In genomic region chrX:39309018-39309620, GRCh38 we compare ENCODE assay signal across 9 cellular contexts.
DNase-seq lines count a peak whose midpoint lies in the region; ATAC-seq and TF ChIP-seq lines count a peak whose summit lies in the region.
"Had no signal": no experiment of that assay in that cellular context is flagged by ENCODE, and none has a peak within 500 bp of the region (broad histone marks: within the 10 kb centered on the region; RNA-seq: fewer than 3 reads in every experiment).

No MANE protein-coding gene starts in this region.

- H3K4me1 ChIP-seq in endodermal cell (ENCODE audit: control insufficient read depth, insufficient read depth, low read length) = no peaks in the 10 kb centered on the region
- H3K4me1 ChIP-seq: A549 had no signal

- peaks cover 7% of the 10 kb centered on the region for H3K9me3 ChIP-seq in endodermal cell (ENCODE audit: control insufficient read depth, low read length)
- H3K9me3 ChIP-seq: A549 had no signal

- TF ChIP-seq CTCF in endodermal cell (conservative IDR thresholded peaks at IDR 0.05) = no peak

- H3K36me3 Mint-ChIP-seq in stimulated activated naive CD8-positive, alpha-beta T cell treated with anti-CD3 and anti-CD28 coated beads, Interleukin-15, Interleukin-2, amounts not matched to agents 100 ng/mL and 50 ng/mL, for 24 hours (ENCODE audit: low read depth) = peaks cover 91% of the 10 kb centered on the region
- H3K36me3 Mint-ChIP-seq in endodermal cell (ENCODE audit: low read depth) = no peaks in the 10 kb centered on the region

- H3K27me3 ChIP-seq in endodermal cell (ENCODE audit: control insufficient read depth, insufficient read depth, low read length, poor library complexity, severe bottlenecking) = no peaks in the 10 kb centered on the region

- H3K4me3 Mint-ChIP-seq in stimulated activated naive CD8-positive, alpha-beta T cell treated with anti-CD3 and anti-CD28 coated beads, Interleukin-15, Interleukin-2, amounts not matched to agents 100 ng/mL and 50 ng/mL, for 24 hours = peak overlapping the region; percentile 72
- no peak overlapping the region for H3K4me3 Mint-ChIP-seq in endodermal cell

- no peaks in the 10 kb centered on the region for H3K36me3 ChIP-seq in endodermal cell (ENCODE audit: control insufficient read depth, insufficient read depth, low read length)

- WGBS in endodermal cell (ENCODE audit: insufficient coverage in 1 of 2, insufficient read length in 1 of 2), 2 experiments = 94 to 100% methylated on average over 1 to 4 of the region's 6 CpGs

- no peak for ATAC-seq in GM21529 (IDR thresholded peaks at IDR 0.05; ENCODE audit: unreplicated experiment)
- ATAC-seq: A549 had no signal

- peaks cover 84% of the 10 kb centered on the region for H3K4me1 Mint-ChIP-seq in stimulated activated naive CD8-positive, alpha-beta T cell treated with anti-CD3 and anti-CD28 coated beads, Interleukin-15, Interleukin-2, amounts not matched to agents 100 ng/mL and 50 ng/mL, for 24 hours (ENCODE audit: low read depth)
- H3K4me1 Mint-ChIP-seq in endodermal cell = peaks cover 7% of the 10 kb centered on the region

- H3K4me3 ChIP-seq in endodermal cell (ENCODE audit: low read length) = no peak overlapping the region
- H3K4me3 ChIP-seq: A549 had no signal

- DNase-seq in NCI-H1092 treated with DMSO at 0.1 percent for 48 hours (lab: John Stamatoyannopoulos, UW) = peak; percentile 47
- DNase-seq in NCI-H1092 (lab: John Stamatoyannopoulos, UW) = no peak
- peak; percentile 41 for DNase-seq in activated T-cell treated with anti-CD3 and anti-CD28 coated beads for 48 hours (ENCODE audit: low read depth)
- peak; percentile 76 for DNase-seq in iris pigment epithelial cell (ENCODE audit: low read depth)
- DNase-seq in endodermal cell = no peak
- DNase-seq in GOT3 (lab: John Stamatoyannopoulos, UW) = no peak

- peaks cover 18% of the 10 kb centered on the region for H3K9me3 Mint-ChIP-seq in stimulated activated naive CD8-positive, alpha-beta T cell treated with anti-CD3 and anti-CD28 coated beads, Interleukin-15, Interleukin-2, amounts not matched to agents 100 ng/mL and 50 ng/mL, for 24 hours
- peaks cover 77% of the 10 kb centered on the region for H3K9me3 Mint-ChIP-seq in endodermal cell

- H3K9ac ChIP-seq in endodermal cell (ENCODE audit: extremely low read depth, low read length, poor library complexity, severe bottlenecking) = no peak overlapping the region

- H3K27ac Mint-ChIP-seq in stimulated activated naive CD8-positive, alpha-beta T cell treated with anti-CD3 and anti-CD28 coated beads, Interleukin-15, Interleukin-2, amounts not matched to agents 100 ng/mL and 50 ng/mL, for 24 hours = peak overlapping the region; percentile 100
- H3K27ac Mint-ChIP-seq in endodermal cell = no peak overlapping the region

- H3K27me3 Mint-ChIP-seq in stimulated activated naive CD8-positive, alpha-beta T cell treated with anti-CD3 and anti-CD28 coated beads, Interleukin-15, Interleukin-2, amounts not matched to agents 100 ng/mL and 50 ng/mL, for 24 hours = no peaks in the 10 kb centered on the region
- H3K27me3 Mint-ChIP-seq in endodermal cell (ENCODE audit: insufficient read depth) = peaks cover 3% of the 10 kb centered on the region

- H3K27ac ChIP-seq in endodermal cell (ENCODE audit: low read depth, low read length) = no peak overlapping the region
- H3K27ac ChIP-seq: A549 had no signal

Comparison
In these comparisons a context has a peak if more than half of its experiments do, and no peak if none do; other contexts are left out.
1. DNase-seq: peak in NCI-H1092 treated with DMSO at 0.1 percent for 48 hours (single experiment), activated T-cell treated with anti-CD3 and anti-CD28 coated beads for 48 hours (single experiment) and iris pigment epithelial cell (single experiment); none in NCI-H1092 (single experiment), endodermal cell (single experiment) and GOT3 (single experiment).